10 cellular contexts compared by ENCODE assay signal in the genomic region with DNA sequence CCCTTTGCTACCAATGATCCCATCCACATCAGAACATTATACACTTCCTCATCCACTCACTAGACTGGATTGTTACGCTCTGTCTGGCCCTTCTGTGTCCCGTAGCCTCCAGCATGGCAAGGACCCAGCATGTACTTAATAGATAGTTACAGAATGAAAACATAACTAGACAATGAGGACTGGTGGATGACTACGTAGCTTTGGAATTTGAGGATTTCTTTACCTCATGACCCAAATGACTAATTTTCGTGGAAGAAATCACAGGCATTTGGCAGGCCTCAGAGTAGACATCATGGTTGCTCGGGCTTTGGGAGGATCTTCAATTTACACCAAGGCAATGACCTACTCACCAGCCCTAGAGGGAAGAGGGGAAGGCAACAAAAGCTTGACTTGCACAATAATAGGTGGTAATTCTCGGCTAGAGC.
DNase-seq lines count a peak whose midpoint lies in the region; ATAC-seq lines count a peak whose summit lies in the region.
"Had no signal": no experiment of that assay in that cellular context is flagged by ENCODE, and none has a peak within 500 bp of the region (broad histone marks: within the 10 kb centered on the region; RNA-seq: fewer than 3 reads in every experiment).

No MANE protein-coding gene starts in this region.

- peak overlapping the region; percentile 20 for H2AK5ac ChIP-seq in mesenchymal stem cell (ENCODE audit: low read length, severe bottlenecking)

- no peaks in the 10 kb centered on the region for H3K79me1 ChIP-seq in mesenchymal stem cell (replicated peaks; ENCODE audit: low read length, poor library complexity, severe bottlenecking)

- H3K4me2 ChIP-seq in mesenchymal stem cell (ENCODE audit: low read length, poor library complexity, severe bottlenecking), result no peak overlapping the region

- H3K4me3 ChIP-seq in mesenchymal stem cell (ENCODE audit: insufficient read depth in 1 of 2, low read depth in 1 of 2, low read length in 2 of 2), result no peak overlapping the region

- no peak overlapping the region for H3K4me3 Mint-ChIP-seq in effector memory CD8-positive, alpha-beta T cell
- H3K4me3 Mint-ChIP-seq: dendritic cell treated with granulocyte-macrophage colony-stimulating factor and Interleukin-4, amounts not matched to agents 40 ng/mL and 50 ng/mL, for 4 days; naive B cell had no signal

- no peaks in the 10 kb centered on the region for H3K36me3 Mint-ChIP-seq in effector memory CD8-positive, alpha-beta T cell (ENCODE audit: insufficient read depth)
- H3K36me3 Mint-ChIP-seq: naive B cell had no signal

- DNase-seq in ACHN (peak; percentile 96), LHCN-M2 (ENCODE audit: low read depth) (peak; percentile 97), dermis microvascular lymphatic vessel endothelial cell (ENCODE audit: low read depth in 2 of 2) (peak; percentile 82 to 98), mesenchymal stem cell (peak; percentile 94), activated gamma-delta T cell (lab: John Stamatoyannopoulos, UW) (no peak)
- no peak for DNase-seq in activated CD4-positive, alpha-beta T cell treated with anti-CD3 and anti-CD28 coated beads, Interleukin-2, amount 50 U/mL, for 48 hours
- no peak for DNase-seq in effector memory CD8-positive, alpha-beta T cell
- DNase-seq: naive B cell had no signal

- H3K18ac ChIP-seq in mesenchymal stem cell (ENCODE audit: low read depth in 1 of 2, low read length in 2 of 2), result peak overlapping the region; percentile 51 to 77

- no peak overlapping the region for H3K14ac ChIP-seq in mesenchymal stem cell (ENCODE audit: low read length in 2 of 2)

- no peaks in the 10 kb centered on the region for H3K36me3 ChIP-seq in mesenchymal stem cell (ENCODE audit: control insufficient read depth in 1 of 2, insufficient read depth in 2 of 2, low read depth in 1 of 2, low read length in 2 of 2)

- no peak overlapping the region for H2BK120ac ChIP-seq in mesenchymal stem cell (ENCODE audit: low read depth, low read length)

- H3K4me1 ChIP-seq in mesenchymal stem cell (ENCODE audit: control insufficient read depth, insufficient read depth, low read depth, low read length), result peaks cover 2% of the 10 kb centered on the region

- no peak overlapping the region for H3K4ac ChIP-seq in mesenchymal stem cell (ENCODE audit: low read depth in 1 of 2, low read length in 2 of 2)

- H3K9me3 ChIP-seq in mesenchymal stem cell (ENCODE audit: control insufficient read depth, low read length), result no peaks in the 10 kb centered on the region

- peak overlapping the region; percentile 55 for H4K8ac ChIP-seq in mesenchymal stem cell (ENCODE audit: low read length)

- peak overlapping the region; percentile 42 to 92 for H2BK12ac ChIP-seq in mesenchymal stem cell (ENCODE audit: low read length in 2 of 2)

- in situ Hi-C loops in ACHN (cut with HindIII; ENCODE audit: low pct_ligation_motif_present, low pct_unique_long_range_greater_than_20kb, low sequenced_read_pairs), result no loop called here

- no peak overlapping the region for H4K91ac ChIP-seq in mesenchymal stem cell (ENCODE audit: low read length)

- no peak overlapping the region for H2AFZ ChIP-seq in mesenchymal stem cell (ENCODE audit: low read depth, low read length)

- H2BK5ac ChIP-seq in mesenchymal stem cell (ENCODE audit: low read depth, low read length, poor library complexity, severe bottlenecking), result peak overlapping the region; percentile 87

- H3K4me1 Mint-ChIP-seq in effector memory CD8-positive, alpha-beta T cell (ENCODE audit: low read depth in 2 of 2), result no peaks in the 10 kb centered on the region
- H3K4me1 Mint-ChIP-seq: naive B cell had no signal

- H3K9ac ChIP-seq in mesenchymal stem cell (ENCODE audit: low read length), result no peak overlapping the region

- peak overlapping the region; percentile 91 for H2BK15ac ChIP-seq in mesenchymal stem cell (ENCODE audit: low read depth, poor library complexity, severe bottlenecking)

- 0% methylated on average over 1 of the region's 6 CpGs for WGBS in mesenchymal stem cell

- no peak overlapping the region for H3K27ac Mint-ChIP-seq in effector memory CD8-positive, alpha-beta T cell
- H3K27ac Mint-ChIP-seq: dendritic cell treated with granulocyte-macrophage colony-stimulating factor and Interleukin-4, amounts not matched to agents 40 ng/mL and 50 ng/mL, for 4 days; naive B cell had no signal

- no peaks in the 10 kb centered on the region for H3K27me3 ChIP-seq in mesenchymal stem cell (ENCODE audit: control insufficient read depth in 1 of 2, insufficient read depth in 1 of 2, low read length in 2 of 2)

- H3K27ac ChIP-seq in mesenchymal stem cell (ENCODE audit: low read length, poor library complexity, severe bottlenecking), result peak overlapping the region; percentile 90

- ATAC-seq in HG03135 (IDR thresholded peaks at IDR 0.05; ENCODE audit: unreplicated experiment), result no peak
- no peak for ATAC-seq in effector memory CD8-positive, alpha-beta T cell (replicated peaks)

- H3K27me3 Mint-ChIP-seq in effector memory CD8-positive, alpha-beta T cell, result no peaks in the 10 kb centered on the region
- H3K27me3 Mint-ChIP-seq: dendritic cell treated with granulocyte-macrophage colony-stimulating factor and Interleukin-4, amounts not matched to agents 40 ng/mL and 50 ng/mL, for 4 days had no signal

- H3K23ac ChIP-seq in mesenchymal stem cell (ENCODE audit: low read length in 2 of 2), result no peak overlapping the region

- H3K9me3 Mint-ChIP-seq in effector memory CD8-positive, alpha-beta T cell, result peaks cover 0 to 13% of the 10 kb centered on the region in 2 donors
- H3K9me3 Mint-ChIP-seq: dendritic cell treated with granulocyte-macrophage colony-stimulating factor and Interleukin-4, amounts not matched to agents 40 ng/mL and 50 ng/mL, for 4 days; naive B cell had no signal

Comparison
In these comparisons a context has a peak if more than half of its experiments do, and no peak if none do; other contexts are left out.
1. DNase-seq: peak in ACHN (single experiment), LHCN-M2 (single experiment), dermis microvascular lymphatic vessel endothelial cell (2 of 2) and mesenchymal stem cell (single experiment); none in activated gamma-delta T cell (single experiment), activated CD4-positive, alpha-beta T cell treated with anti-CD3 and anti-CD28 coated beads, Interleukin-2, amount 50 U/mL, for 48 hours (0 of 2) and effector memory CD8-positive, alpha-beta T cell (0 of 3).